In the genomic region with DNA sequence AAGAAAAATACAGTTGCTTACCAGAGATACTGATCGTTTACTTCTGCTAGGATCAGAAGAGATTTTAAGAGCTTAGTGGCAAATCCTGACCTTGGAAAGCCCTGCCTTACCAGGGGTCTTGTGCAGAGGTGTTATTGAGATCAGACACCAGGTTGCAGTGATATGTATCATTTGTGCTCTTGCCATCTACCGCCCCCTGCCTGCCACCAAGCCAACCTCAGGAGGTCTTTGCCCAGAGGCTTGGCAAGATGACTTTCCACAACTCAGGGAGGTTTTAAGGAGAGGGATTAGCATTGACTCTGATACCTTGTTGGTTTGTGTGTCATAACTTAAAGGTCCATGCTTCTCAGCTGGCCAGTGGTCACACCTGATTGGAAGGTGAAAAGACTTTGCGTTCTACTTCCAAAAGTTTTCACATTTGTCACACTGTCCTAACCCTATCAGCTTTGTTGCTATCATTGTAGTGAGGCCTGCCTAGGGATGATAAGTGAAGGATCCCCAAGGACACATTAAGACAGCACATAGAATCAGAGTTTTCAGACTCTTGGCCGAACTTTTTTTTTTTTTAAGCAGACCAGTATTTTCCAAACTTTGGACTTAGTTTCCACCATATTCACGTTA, we compare ENCODE assay signal across 1 cellular context.
TF ChIP-seq lines count a peak whose summit lies in the region.

No MANE protein-coding gene starts in this region.

TF ChIP-seq in GM23338, 12 proteins besides CTCF, POLR2A, EP300 and RAD21 (continued from another document):
- TF ChIP-seq, protein P1, sequence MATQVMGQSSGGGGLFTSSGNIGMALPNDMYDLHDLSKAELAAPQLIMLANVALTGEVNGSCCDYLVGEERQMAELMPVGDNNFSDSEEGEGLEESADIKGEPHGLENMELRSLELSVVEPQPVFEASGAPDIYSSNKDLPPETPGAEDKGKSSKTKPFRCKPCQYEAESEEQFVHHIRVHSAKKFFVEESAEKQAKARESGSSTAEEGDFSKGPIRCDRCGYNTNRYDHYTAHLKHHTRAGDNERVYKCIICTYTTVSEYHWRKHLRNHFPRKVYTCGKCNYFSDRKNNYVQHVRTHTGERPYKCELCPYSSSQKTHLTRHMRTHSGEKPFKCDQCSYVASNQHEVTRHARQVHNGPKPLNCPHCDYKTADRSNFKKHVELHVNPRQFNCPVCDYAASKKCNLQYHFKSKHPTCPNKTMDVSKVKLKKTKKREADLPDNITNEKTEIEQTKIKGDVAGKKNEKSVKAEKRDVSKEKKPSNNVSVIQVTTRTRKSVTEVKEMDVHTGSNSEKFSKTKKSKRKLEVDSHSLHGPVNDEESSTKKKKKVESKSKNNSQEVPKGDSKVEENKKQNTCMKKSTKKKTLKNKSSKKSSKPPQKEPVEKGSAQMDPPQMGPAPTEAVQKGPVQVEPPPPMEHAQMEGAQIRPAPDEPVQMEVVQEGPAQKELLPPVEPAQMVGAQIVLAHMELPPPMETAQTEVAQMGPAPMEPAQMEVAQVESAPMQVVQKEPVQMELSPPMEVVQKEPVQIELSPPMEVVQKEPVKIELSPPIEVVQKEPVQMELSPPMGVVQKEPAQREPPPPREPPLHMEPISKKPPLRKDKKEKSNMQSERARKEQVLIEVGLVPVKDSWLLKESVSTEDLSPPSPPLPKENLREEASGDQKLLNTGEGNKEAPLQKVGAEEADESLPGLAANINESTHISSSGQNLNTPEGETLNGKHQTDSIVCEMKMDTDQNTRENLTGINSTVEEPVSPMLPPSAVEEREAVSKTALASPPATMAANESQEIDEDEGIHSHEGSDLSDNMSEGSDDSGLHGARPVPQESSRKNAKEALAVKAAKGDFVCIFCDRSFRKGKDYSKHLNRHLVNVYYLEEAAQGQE (IDR thresholded peaks at IDR 0.05; ENCODE audit: unreplicated experiment) = no peak
- TF ChIP-seq EZH2 (IDR thresholded peaks at IDR 0.05; ENCODE audit: low read depth, unreplicated experiment) (no peak), EZH2phosphoT487 (IDR thresholded peaks at IDR 0.05; ENCODE audit: unreplicated experiment) (no peak)
